In the genomic region with DNA sequence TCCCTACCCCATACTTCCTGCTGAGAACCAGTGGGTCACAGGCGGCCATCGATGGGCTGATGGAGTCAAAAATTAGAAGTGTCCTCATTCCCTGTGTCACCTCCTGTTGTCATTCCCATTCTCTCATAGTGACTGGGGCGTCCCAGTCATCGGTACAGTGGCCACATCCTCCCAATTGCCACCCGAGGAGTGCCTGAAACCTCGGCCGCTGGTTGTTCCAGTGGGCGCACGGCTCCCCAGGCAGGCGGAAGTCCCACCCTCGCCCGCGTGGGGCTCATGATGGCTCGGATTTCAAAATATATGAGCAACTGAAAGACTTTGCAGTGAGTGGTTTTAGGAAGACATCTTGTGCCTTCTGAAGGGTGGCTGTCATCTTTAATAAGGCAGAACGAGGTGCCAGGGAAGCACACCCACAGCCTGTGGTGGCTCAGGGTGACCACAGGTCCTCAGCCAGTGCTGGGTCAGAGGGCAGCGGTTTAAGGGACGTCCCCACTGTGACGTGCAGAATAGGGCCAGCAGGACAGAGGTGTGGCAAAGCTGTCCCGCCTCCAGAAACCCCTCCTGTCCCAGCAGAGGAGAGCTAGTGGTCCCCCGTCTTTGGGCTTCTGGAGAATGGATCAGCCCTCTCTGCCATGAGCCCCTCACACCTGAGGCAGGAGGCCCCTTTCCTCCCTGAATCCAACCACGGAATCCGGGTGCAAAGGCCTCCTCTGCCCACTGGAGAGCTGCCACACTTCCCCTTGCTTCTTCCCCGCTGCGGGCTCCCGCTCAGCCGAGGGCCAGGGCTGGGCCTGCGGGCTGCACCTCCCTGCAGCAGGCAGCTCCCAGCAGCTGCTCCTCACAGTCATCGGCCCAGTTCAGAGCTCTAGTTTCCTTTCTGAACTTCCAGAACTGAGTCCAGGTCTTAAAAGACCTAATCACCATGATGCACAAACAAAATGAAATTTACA, we compare ENCODE assay signal across 1 cellular context.
TF ChIP-seq lines count a peak whose summit lies in the region.

No MANE protein-coding gene starts in this region.

TF ChIP-seq in WTC11, 78 proteins besides CTCF, POLR2A, EP300 and RAD21 (continued from another document):
- TF ChIP-seq, protein P1, sequence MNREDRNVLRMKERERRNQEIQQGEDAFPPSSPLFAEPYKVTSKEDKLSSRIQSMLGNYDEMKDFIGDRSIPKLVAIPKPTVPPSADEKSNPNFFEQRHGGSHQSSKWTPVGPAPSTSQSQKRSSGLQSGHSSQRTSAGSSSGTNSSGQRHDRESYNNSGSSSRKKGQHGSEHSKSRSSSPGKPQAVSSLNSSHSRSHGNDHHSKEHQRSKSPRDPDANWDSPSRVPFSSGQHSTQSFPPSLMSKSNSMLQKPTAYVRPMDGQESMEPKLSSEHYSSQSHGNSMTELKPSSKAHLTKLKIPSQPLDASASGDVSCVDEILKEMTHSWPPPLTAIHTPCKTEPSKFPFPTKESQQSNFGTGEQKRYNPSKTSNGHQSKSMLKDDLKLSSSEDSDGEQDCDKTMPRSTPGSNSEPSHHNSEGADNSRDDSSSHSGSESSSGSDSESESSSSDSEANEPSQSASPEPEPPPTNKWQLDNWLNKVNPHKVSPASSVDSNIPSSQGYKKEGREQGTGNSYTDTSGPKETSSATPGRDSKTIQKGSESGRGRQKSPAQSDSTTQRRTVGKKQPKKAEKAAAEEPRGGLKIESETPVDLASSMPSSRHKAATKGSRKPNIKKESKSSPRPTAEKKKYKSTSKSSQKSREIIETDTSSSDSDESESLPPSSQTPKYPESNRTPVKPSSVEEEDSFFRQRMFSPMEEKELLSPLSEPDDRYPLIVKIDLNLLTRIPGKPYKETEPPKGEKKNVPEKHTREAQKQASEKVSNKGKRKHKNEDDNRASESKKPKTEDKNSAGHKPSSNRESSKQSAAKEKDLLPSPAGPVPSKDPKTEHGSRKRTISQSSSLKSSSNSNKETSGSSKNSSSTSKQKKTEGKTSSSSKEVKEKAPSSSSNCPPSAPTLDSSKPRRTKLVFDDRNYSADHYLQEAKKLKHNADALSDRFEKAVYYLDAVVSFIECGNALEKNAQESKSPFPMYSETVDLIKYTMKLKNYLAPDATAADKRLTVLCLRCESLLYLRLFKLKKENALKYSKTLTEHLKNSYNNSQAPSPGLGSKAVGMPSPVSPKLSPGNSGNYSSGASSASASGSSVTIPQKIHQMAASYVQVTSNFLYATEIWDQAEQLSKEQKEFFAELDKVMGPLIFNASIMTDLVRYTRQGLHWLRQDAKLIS (CRISPR knock-in tag; IDR thresholded peaks at IDR 0.05; ENCODE audit: borderline replicate concordance): no peak
- TF ChIP-seq FOXJ3 (CRISPR knock-in tag; IDR thresholded peaks at IDR 0.05; ENCODE audit: borderline replicate concordance) (no peak), TEAD4 (CRISPR knock-in tag; IDR thresholded peaks at IDR 0.05) (no peak), NFE2L1 (CRISPR knock-in tag; IDR thresholded peaks at IDR 0.05) (no peak), ETV6 (CRISPR knock-in tag; IDR thresholded peaks at IDR 0.05) (no peak), RELA (CRISPR knock-in tag; IDR thresholded peaks at IDR 0.05; ENCODE audit: borderline replicate concordance) (no peak)
- TF ChIP-seq, protein P2, sequence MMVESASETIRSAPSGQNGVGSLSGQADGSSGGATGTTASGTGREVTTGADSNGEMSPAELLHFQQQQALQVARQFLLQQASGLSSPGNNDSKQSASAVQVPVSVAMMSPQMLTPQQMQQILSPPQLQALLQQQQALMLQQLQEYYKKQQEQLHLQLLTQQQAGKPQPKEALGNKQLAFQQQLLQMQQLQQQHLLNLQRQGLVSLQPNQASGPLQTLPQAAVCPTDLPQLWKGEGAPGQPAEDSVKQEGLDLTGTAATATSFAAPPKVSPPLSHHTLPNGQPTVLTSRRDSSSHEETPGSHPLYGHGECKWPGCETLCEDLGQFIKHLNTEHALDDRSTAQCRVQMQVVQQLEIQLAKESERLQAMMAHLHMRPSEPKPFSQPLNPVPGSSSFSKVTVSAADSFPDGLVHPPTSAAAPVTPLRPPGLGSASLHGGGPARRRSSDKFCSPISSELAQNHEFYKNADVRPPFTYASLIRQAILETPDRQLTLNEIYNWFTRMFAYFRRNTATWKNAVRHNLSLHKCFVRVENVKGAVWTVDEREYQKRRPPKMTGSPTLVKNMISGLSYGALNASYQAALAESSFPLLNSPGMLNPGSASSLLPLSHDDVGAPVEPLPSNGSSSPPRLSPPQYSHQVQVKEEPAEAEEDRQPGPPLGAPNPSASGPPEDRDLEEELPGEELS (CRISPR knock-in tag; IDR thresholded peaks at IDR 0.05): no peak
- TF ChIP-seq, protein P3, sequence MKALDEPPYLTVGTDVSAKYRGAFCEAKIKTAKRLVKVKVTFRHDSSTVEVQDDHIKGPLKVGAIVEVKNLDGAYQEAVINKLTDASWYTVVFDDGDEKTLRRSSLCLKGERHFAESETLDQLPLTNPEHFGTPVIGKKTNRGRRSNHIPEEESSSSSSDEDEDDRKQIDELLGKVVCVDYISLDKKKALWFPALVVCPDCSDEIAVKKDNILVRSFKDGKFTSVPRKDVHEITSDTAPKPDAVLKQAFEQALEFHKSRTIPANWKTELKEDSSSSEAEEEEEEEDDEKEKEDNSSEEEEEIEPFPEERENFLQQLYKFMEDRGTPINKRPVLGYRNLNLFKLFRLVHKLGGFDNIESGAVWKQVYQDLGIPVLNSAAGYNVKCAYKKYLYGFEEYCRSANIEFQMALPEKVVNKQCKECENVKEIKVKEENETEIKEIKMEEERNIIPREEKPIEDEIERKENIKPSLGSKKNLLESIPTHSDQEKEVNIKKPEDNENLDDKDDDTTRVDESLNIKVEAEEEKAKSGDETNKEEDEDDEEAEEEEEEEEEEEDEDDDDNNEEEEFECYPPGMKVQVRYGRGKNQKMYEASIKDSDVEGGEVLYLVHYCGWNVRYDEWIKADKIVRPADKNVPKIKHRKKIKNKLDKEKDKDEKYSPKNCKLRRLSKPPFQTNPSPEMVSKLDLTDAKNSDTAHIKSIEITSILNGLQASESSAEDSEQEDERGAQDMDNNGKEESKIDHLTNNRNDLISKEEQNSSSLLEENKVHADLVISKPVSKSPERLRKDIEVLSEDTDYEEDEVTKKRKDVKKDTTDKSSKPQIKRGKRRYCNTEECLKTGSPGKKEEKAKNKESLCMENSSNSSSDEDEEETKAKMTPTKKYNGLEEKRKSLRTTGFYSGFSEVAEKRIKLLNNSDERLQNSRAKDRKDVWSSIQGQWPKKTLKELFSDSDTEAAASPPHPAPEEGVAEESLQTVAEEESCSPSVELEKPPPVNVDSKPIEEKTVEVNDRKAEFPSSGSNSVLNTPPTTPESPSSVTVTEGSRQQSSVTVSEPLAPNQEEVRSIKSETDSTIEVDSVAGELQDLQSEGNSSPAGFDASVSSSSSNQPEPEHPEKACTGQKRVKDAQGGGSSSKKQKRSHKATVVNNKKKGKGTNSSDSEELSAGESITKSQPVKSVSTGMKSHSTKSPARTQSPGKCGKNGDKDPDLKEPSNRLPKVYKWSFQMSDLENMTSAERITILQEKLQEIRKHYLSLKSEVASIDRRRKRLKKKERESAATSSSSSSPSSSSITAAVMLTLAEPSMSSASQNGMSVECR (CRISPR knock-in tag; IDR thresholded peaks at IDR 0.05; ENCODE audit: borderline replicate concordance): no peak
- TF ChIP-seq, protein P4, sequence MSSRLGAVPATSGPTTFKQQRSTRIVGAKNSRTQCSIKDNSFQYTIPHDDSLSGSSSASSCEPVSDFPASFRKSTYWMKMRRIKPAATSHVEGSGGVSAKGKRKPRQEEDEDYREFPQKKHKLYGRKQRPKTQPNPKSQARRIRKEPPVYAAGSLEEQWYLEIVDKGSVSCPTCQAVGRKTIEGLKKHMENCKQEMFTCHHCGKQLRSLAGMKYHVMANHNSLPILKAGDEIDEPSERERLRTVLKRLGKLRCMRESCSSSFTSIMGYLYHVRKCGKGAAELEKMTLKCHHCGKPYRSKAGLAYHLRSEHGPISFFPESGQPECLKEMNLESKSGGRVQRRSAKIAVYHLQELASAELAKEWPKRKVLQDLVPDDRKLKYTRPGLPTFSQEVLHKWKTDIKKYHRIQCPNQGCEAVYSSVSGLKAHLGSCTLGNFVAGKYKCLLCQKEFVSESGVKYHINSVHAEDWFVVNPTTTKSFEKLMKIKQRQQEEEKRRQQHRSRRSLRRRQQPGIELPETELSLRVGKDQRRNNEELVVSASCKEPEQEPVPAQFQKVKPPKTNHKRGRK (CRISPR knock-in tag; IDR thresholded peaks at IDR 0.05; ENCODE audit: borderline replicate concordance): no peak
